1 cellular context compared by ENCODE assay signal in the genomic region with DNA sequence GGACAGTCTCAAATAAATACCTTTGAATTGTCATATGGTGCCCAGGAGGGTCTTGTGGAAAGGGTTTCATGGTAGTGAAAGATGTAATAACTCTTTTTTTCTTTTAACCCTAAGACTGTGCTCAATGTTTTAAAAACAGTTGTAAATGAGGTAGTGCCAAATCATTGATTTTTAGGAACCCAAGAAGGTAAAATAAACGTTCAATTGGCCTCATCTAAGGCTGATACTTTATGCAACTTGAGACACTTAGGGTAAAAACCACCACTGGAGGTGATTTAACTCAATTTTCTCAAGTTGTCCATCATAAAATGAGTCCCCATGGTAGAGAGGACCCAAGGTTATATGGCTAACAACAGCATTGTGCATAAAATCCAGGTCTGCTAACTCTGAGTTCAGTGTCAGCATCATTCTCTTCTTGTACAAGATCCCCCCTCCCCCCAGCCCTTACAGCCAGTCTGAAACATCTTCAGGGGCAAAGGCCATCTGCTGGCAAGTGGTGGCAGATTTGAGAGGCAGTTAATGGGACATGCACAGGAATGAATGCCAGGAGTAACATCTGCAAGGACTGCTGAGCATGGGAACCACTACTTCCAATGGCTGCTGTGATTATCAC.
TF ChIP-seq lines count a peak whose summit lies in the region.

No MANE protein-coding gene starts in this region.

TF ChIP-seq in GM23338, 12 proteins besides CTCF, POLR2A, EP300 and RAD21:
- TF ChIP-seq, protein P1, sequence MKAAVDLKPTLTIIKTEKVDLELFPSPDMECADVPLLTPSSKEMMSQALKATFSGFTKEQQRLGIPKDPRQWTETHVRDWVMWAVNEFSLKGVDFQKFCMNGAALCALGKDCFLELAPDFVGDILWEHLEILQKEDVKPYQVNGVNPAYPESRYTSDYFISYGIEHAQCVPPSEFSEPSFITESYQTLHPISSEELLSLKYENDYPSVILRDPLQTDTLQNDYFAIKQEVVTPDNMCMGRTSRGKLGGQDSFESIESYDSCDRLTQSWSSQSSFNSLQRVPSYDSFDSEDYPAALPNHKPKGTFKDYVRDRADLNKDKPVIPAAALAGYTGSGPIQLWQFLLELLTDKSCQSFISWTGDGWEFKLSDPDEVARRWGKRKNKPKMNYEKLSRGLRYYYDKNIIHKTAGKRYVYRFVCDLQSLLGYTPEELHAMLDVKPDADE (IDR thresholded peaks at IDR 0.05) = no peak
- no peak for TF ChIP-seq ZNF462 (CRISPR knock-in tag; IDR thresholded peaks at IDR 0.05)
- TF ChIP-seq, protein P2, sequence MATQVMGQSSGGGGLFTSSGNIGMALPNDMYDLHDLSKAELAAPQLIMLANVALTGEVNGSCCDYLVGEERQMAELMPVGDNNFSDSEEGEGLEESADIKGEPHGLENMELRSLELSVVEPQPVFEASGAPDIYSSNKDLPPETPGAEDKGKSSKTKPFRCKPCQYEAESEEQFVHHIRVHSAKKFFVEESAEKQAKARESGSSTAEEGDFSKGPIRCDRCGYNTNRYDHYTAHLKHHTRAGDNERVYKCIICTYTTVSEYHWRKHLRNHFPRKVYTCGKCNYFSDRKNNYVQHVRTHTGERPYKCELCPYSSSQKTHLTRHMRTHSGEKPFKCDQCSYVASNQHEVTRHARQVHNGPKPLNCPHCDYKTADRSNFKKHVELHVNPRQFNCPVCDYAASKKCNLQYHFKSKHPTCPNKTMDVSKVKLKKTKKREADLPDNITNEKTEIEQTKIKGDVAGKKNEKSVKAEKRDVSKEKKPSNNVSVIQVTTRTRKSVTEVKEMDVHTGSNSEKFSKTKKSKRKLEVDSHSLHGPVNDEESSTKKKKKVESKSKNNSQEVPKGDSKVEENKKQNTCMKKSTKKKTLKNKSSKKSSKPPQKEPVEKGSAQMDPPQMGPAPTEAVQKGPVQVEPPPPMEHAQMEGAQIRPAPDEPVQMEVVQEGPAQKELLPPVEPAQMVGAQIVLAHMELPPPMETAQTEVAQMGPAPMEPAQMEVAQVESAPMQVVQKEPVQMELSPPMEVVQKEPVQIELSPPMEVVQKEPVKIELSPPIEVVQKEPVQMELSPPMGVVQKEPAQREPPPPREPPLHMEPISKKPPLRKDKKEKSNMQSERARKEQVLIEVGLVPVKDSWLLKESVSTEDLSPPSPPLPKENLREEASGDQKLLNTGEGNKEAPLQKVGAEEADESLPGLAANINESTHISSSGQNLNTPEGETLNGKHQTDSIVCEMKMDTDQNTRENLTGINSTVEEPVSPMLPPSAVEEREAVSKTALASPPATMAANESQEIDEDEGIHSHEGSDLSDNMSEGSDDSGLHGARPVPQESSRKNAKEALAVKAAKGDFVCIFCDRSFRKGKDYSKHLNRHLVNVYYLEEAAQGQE (IDR thresholded peaks at IDR 0.05; ENCODE audit: unreplicated experiment) = no peak
TF ChIP-seq in GM23338: peak in this region for 0.
